ENCODE assay signal across 1 cellular context in genomic region chr15:55284461-55284860, GRCh38.
A peak's percentile ranks its signal among the peaks of the same experiment; 100 is the strongest.
TF ChIP-seq lines count a peak whose summit lies in the region.

No MANE protein-coding gene starts in this region.

TF ChIP-seq in K562, 482 proteins besides CTCF, POLR2A, EP300 and RAD21:
- TF ChIP-seq NR2C1 (IDR thresholded peaks at IDR 0.05) (peak; percentile 54), NR2C1 (tag; IDR thresholded peaks at IDR 0.05) (peak; percentile 60), NR2C2 (CRISPR knock-in tag; IDR thresholded peaks at IDR 0.05) (no peak), NR2C2 (tag; IDR thresholded peaks at IDR 0.05) (peak; percentile 31; the same call in 1 of the 2 replicates), PKNOX1 (IDR thresholded peaks at IDR 0.05) (0 out of 2 replicates have a peak, but pooled peaks have one; percentile 10), DACH1 (IDR thresholded peaks at IDR 0.05; ENCODE audit: partially characterized antibody) (no peak), NELFE (IDR thresholded peaks at IDR 0.05; ENCODE audit: insufficient read depth, insufficient read length) (no peak), MGA (IDR thresholded peaks at IDR 0.05) (peak; percentile 17; the same call in 1 of the 2 replicates), ZSCAN29 (IDR thresholded peaks at IDR 0.05) (no peak), CXXC5 (CRISPR knock-in tag; IDR thresholded peaks at IDR 0.05) (0 out of 2 replicates have a peak, but pooled peaks have one; percentile 11)
- TF ChIP-seq, protein P1, sequence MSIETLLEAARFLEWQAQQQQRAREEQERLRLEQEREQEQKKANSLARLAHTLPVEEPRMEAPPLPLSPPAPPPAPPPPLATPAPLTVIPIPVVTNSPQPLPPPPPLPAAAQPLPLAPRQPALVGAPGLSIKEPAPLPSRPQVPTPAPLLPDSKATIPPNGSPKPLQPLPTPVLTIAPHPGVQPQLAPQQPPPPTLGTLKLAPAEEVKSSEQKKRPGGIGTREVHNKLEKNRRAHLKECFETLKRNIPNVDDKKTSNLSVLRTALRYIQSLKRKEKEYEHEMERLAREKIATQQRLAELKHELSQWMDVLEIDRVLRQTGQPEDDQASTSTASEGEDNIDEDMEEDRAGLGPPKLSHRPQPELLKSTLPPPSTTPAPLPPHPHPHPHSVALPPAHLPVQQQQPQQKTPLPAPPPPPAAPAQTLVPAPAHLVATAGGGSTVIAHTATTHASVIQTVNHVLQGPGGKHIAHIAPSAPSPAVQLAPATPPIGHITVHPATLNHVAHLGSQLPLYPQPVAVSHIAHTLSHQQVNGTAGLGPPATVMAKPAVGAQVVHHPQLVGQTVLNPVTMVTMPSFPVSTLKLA (conservative IDR thresholded peaks at IDR 0.05), result peak in 1 of 2 experiments; percentile 25; a peak in 1 of 4 replicates
